ENCODE assay signal across 17 cellular contexts in the genomic region with DNA sequence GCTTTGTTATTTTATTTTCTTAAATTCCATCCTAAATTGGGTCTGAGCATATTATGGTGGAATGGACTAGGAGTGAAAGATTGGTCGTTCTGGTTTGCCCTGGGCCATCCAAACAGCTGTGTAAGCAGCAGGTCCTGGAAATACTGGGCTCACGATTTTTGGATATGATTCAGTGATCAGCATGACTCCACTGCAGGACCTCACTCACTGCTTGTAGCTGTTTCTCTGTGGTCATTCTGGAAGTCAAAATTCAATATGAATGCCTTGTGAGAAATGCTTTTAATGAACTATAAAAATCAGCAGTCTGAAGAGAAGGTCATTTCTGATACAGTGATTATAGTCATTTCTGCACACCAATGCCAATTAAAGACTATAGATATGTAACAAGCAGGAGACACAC.
A peak's percentile ranks its signal among the peaks of the same experiment; 100 is the strongest.
DNase-seq lines count a peak whose midpoint lies in the region; ATAC-seq and TF ChIP-seq lines count a peak whose summit lies in the region.
"Had no signal": no experiment of that assay in that cellular context is flagged by ENCODE, and none has a peak within 500 bp of the region (broad histone marks: within the 10 kb centered on the region; RNA-seq: fewer than 3 reads in every experiment).

No MANE protein-coding gene starts in this region.

- peaks cover 38% of the 10 kb centered on the region for H3K4me1 Mint-ChIP-seq in mesothelial cell of epicardium
- H3K4me1 Mint-ChIP-seq: activated T-helper 17 cell treated with anti-CD3 and anti-CD28 coated beads, Interleukin-2, amount 50 U/mL, for 72 hours; stimulated activated memory B cell treated with anti-CD40 and anti-IgM and Interleukin-4, amounts not matched to agents 10 μg/mL and 1 μg/mL and 100 μg/mL, for 72 hours had no signal

- no peak overlapping the region for H3K4me3 Mint-ChIP-seq in mesothelial cell of epicardium
- H3K4me3 Mint-ChIP-seq: activated T-helper 17 cell treated with anti-CD3 and anti-CD28 coated beads, Interleukin-2, amount 50 U/mL, for 72 hours; stimulated activated memory B cell treated with anti-CD40 and anti-IgM and Interleukin-4, amounts not matched to agents 10 μg/mL and 1 μg/mL and 100 μg/mL, for 72 hours had no signal

- no peak for TF ChIP-seq CTCF in epithelial cell of esophagus (IDR thresholded peaks at IDR 0.05; ENCODE audit: insufficient read depth, low read depth, low read length, missing control alignments)
- TF ChIP-seq CTCF in mesothelial cell of epicardium (IDR thresholded peaks at IDR 0.05; ENCODE audit: unreplicated experiment), result no peak

- H3K36me3 Mint-ChIP-seq in mesothelial cell of epicardium, result no peaks in the 10 kb centered on the region
- H3K36me3 Mint-ChIP-seq: stimulated activated memory B cell treated with anti-CD40 and anti-IgM and Interleukin-4, amounts not matched to agents 10 μg/mL and 1 μg/mL and 100 μg/mL, for 72 hours had no signal

- peak overlapping the region; percentile 47 for H3K27ac Mint-ChIP-seq in mesothelial cell of epicardium
- H3K27ac Mint-ChIP-seq: activated T-helper 17 cell treated with anti-CD3 and anti-CD28 coated beads, Interleukin-2, amount 50 U/mL, for 72 hours; stimulated activated memory B cell treated with anti-CD40 and anti-IgM and Interleukin-4, amounts not matched to agents 10 μg/mL and 1 μg/mL and 100 μg/mL, for 72 hours had no signal

- no peak for ATAC-seq in HG02763 (IDR thresholded peaks at IDR 0.05; ENCODE audit: unreplicated experiment)
- ATAC-seq: activated T-helper 17 cell treated with anti-CD3 and anti-CD28 coated beads, Interleukin-2, amount 50 U/mL, for 72 hours; stimulated activated memory B cell treated with anti-CD40 and anti-IgM and Interleukin-4, amounts not matched to agents 10 μg/mL and 1 μg/mL and 100 μg/mL, for 72 hours had no signal

- H3K4me3 ChIP-seq in epithelial cell of esophagus (ENCODE audit: low read length), result no peak overlapping the region
- H3K4me3 ChIP-seq: BLaER1 treated with 17β-estradiol and CSF1 and Interleukin-3, amounts not matched to agents 10 nM and 100 nM had no signal

- H3K9me3 Mint-ChIP-seq in mesothelial cell of epicardium, result no peaks in the 10 kb centered on the region
- H3K9me3 Mint-ChIP-seq: activated T-helper 17 cell treated with anti-CD3 and anti-CD28 coated beads, Interleukin-2, amount 50 U/mL, for 72 hours; stimulated activated memory B cell treated with anti-CD40 and anti-IgM and Interleukin-4, amounts not matched to agents 10 μg/mL and 1 μg/mL and 100 μg/mL, for 72 hours had no signal

- no peaks in the 10 kb centered on the region for H3K27me3 Mint-ChIP-seq in mesothelial cell of epicardium (ENCODE audit: low read depth)
- H3K27me3 Mint-ChIP-seq: activated T-helper 17 cell treated with anti-CD3 and anti-CD28 coated beads, Interleukin-2, amount 50 U/mL, for 72 hours; stimulated activated memory B cell treated with anti-CD40 and anti-IgM and Interleukin-4, amounts not matched to agents 10 μg/mL and 1 μg/mL and 100 μg/mL, for 72 hours had no signal

- DNase-seq in AG08396 (ENCODE audit: low spot score) (peak; percentile 70), NCI-H69 (lab: John Stamatoyannopoulos, UW) (peak; percentile 54), epithelial cell of esophagus (ENCODE audit: low read depth) (peak; percentile 47), mesothelial cell of epicardium (ENCODE audit: low spot score in 2 of 2, unreplicated experiment in 2 of 2) (no peak), NCI-H1694 treated with DMSO at 0.1 percent for 48 hours (lab: John Stamatoyannopoulos, UW) (no peak), epidermal melanocyte (ENCODE audit: insufficient read length, low spot score) (no peak), CD1c-positive myeloid dendritic cell (ENCODE audit: extremely low spot score) (no peak)
- DNase-seq: activated CD4-positive, alpha-beta T cell treated with anti-CD3 and anti-CD28 coated beads for 48 hours; caudate nucleus; left cardiac atrium; NCI-H2107; stimulated activated CD4-positive, alpha-beta T cell treated with anti-CD3 and anti-CD28 coated beads, Interleukin-2, amount 100 ng/mL, for 48 hours; T-helper 1 cell had no signal

Comparison
In these comparisons a context has a peak if more than half of its experiments do, and no peak if none do; other contexts are left out.
1. DNase-seq: peak in AG08396 (single experiment), NCI-H69 (single experiment) and epithelial cell of esophagus (single experiment); none in mesothelial cell of epicardium (0 of 2), NCI-H1694 treated with DMSO at 0.1 percent for 48 hours (single experiment), epidermal melanocyte (single experiment) and CD1c-positive myeloid dendritic cell (single experiment).